13 cellular contexts compared by ENCODE assay signal in genomic region chr6:82419088-82419720, GRCh38. TPM values are rescaled to one million over a fixed set of nuclear protein-coding genes. Genes with fewer than 3 reads are reported as not detected.
DNase-seq lines count a peak whose midpoint lies in the region; ATAC-seq lines count a peak whose summit lies in the region.
"Had no signal": no experiment of that assay in that cellular context is flagged by ENCODE, and none has a peak within 500 bp of the region (broad histone marks: within the 10 kb centered on the region; RNA-seq: fewer than 3 reads in every experiment).

No MANE protein-coding gene starts in this region.

- ATAC-seq in GM19035 (IDR thresholded peaks at IDR 0.05; ENCODE audit: unreplicated experiment): peak; percentile 78
- ATAC-seq in GM21737 (IDR thresholded peaks at IDR 0.05; ENCODE audit: unreplicated experiment): peak; percentile 50
- peak; percentile 51 for ATAC-seq in HG03175 (IDR thresholded peaks at IDR 0.05; ENCODE audit: unreplicated experiment)
- ATAC-seq in GM19467 (IDR thresholded peaks at IDR 0.05; ENCODE audit: unreplicated experiment): no peak
- ATAC-seq: left lung had no signal

- intact Hi-C loops in cardiac septum (cut with DNase I): no loop called here

- H3K4me3 ChIP-seq in skeletal muscle cell (ENCODE audit: low read depth, low read length): no peak overlapping the region
- H3K4me3 ChIP-seq: left lung, tibial artery had no signal

- peak; percentile 16 for DNase-seq in skeletal muscle cell (ENCODE audit: low read depth)
- DNase-seq in DMS79 treated with DMSO at 0.1 percent for 48 hours (lab: John Stamatoyannopoulos, UW): no peak
- no peak for DNase-seq in cardiac septum (ENCODE audit: low spot score)
- DNase-seq in stimulated activated naive CD4-positive, alpha-beta T cell treated with Interleukin-2 at 50 U/mL for 16 hours (lab: John Stamatoyannopoulos, UW): no peak
- DNase-seq: COR-L47, head of caudate nucleus, left lung, NCI-H187 treated with DMSO at 0.1 percent for 48 hours, tibial artery had no signal

RNA-seq across cellular contexts. Expression of gene TPBG, which starts 55.6 kb away (rescaled TPM):
- 4.9 TPM for total RNA-seq in cardiac septum
